Comparison of ENCODE assay signal across 8 cellular contexts in genomic region chr1:85465791-85466134, GRCh38. TPM values are rescaled to one million over a fixed set of nuclear protein-coding genes. Genes with fewer than 3 reads are reported as not detected.
DNase-seq lines count a peak whose midpoint lies in the region; ATAC-seq and TF ChIP-seq lines count a peak whose summit lies in the region.

No MANE protein-coding gene starts in this region.

- H4K91ac ChIP-seq in neuronal stem cell (ENCODE audit: low read depth, low read length, poor library complexity), result no peak overlapping the region

- no peak for TF ChIP-seq CTCF in CD8-positive, alpha-beta T cell (IDR thresholded peaks at IDR 0.05)
- no peak for TF ChIP-seq CTCF in OCI-LY3 (IDR thresholded peaks at IDR 0.05; ENCODE audit: low read depth, low read length)
- TF ChIP-seq CTCF in endothelial cell (IDR thresholded peaks at IDR 0.05; ENCODE audit: unreplicated experiment), result no peak
- TF ChIP-seq CTCF in tibial artery (IDR thresholded peaks at IDR 0.05), result no peak

- no peak for DNase-seq in CD8-positive, alpha-beta T cell
- no peak for DNase-seq in endothelial cell (ENCODE audit: low spot score)
- DNase-seq in neuronal stem cell (ENCODE audit: low spot score), result no peak
- DNase-seq in tibial artery, result no peak
- no peak for DNase-seq in NOMO-1 treated with DMSO at 0.1 percent for 48 hours (lab: John Stamatoyannopoulos, UW; ENCODE audit: unreplicated experiment)

- no peaks in the 10 kb centered on the region for H3K79me1 ChIP-seq in neuronal stem cell (ENCODE audit: low read depth, low read length)

- H3K79me2 ChIP-seq in OCI-LY3 (ENCODE audit: low read length), result no peaks in the 10 kb centered on the region

- H3K36me3 Mint-ChIP-seq in CD8-positive, alpha-beta T cell, result no peaks in the 10 kb centered on the region
- H3K36me3 Mint-ChIP-seq in endothelial cell (ENCODE audit: low read depth, unreplicated experiment), result no peaks in the 10 kb centered on the region

- H2BK5ac ChIP-seq in neuronal stem cell (ENCODE audit: low read length), result no peak overlapping the region

- H2BK12ac ChIP-seq in neuronal stem cell (ENCODE audit: low read length), result no peak overlapping the region

- WGBS in neuronal stem cell (ENCODE audit: extremely low coverage in 2 of 2, insufficient read length in 2 of 2, insufficient replicate concordance in 1 of 2), 2 donors, result no CpG with 5 or more reads among the region's 1 CpG

- H3K9ac ChIP-seq in OCI-LY3 (ENCODE audit: low read length), result peak overlapping the region; percentile 60; the same call in 1 of the 2 replicates
- H3K9ac ChIP-seq in neuronal stem cell (ENCODE audit: low read depth, low read length, poor library complexity), result no peak overlapping the region

- no peaks in the 10 kb centered on the region for H3K9me3 ChIP-seq in CD8-positive, alpha-beta T cell (ENCODE audit: low read length)
- H3K9me3 ChIP-seq in OCI-LY3 (ENCODE audit: insufficient read depth, low read length) (peaks cover 3% of the 10 kb centered on the region; the same call in 1 of the 2 replicates), neuronal stem cell (replicated peaks in 1 of 2; ENCODE audit: control insufficient read depth in 2 of 2, insufficient read depth in 1 of 2, low read depth in 1 of 2, low read length in 2 of 2) (no peaks in the 10 kb centered on the region), tibial artery (no peaks in the 10 kb centered on the region)

- H3K4me3 ChIP-seq in CD8-positive, alpha-beta T cell (ENCODE audit: low read depth, low read length), result no peak overlapping the region
- peak overlapping the region; percentile 96 for H3K4me3 ChIP-seq in OCI-LY3 (ENCODE audit: low read length)
- H3K4me3 ChIP-seq in neuronal stem cell (ENCODE audit: low read length in 2 of 2), result peak overlapping the region in 1 of 2 donors; percentile 96
- H3K4me3 ChIP-seq in tibial artery, result peak overlapping the region in 1 of 2 donors; percentile 67

- H3K4me1 Mint-ChIP-seq in CD8-positive, alpha-beta T cell (ENCODE audit: low read depth), result peaks cover 7% of the 10 kb centered on the region
- H3K4me1 Mint-ChIP-seq in endothelial cell (ENCODE audit: unreplicated experiment), result peaks cover 6% of the 10 kb centered on the region

- H3K27ac ChIP-seq in CD8-positive, alpha-beta T cell (ENCODE audit: low read depth, low read length), result no peak overlapping the region
- no peak overlapping the region for H3K27ac ChIP-seq in OCI-LY3 (ENCODE audit: low read length)
- H3K27ac ChIP-seq in neuronal stem cell (replicated peaks; ENCODE audit: low read length), result no peak overlapping the region
- peak overlapping the region in 1 of 2 donors; percentile 77 for H3K27ac ChIP-seq in tibial artery

- H2BK15ac ChIP-seq in neuronal stem cell (ENCODE audit: low read length), result no peak overlapping the region

- H2AFZ ChIP-seq in OCI-LY3 (ENCODE audit: low read depth, low read length) (peak overlapping the region; percentile 97), neuronal stem cell (ENCODE audit: low read length) (peak overlapping the region; percentile 99)

- CTCF ChIA-PET in CD8-positive, alpha-beta T cell (lab: Charles Lee), result no interaction called here

- no peak overlapping the region for H4K8ac ChIP-seq in neuronal stem cell (ENCODE audit: low read depth, low read length)

- H3K23ac ChIP-seq in neuronal stem cell (ENCODE audit: low read depth, low read length, poor library complexity), result no peak overlapping the region

- no peak overlapping the region for H3K14ac ChIP-seq in neuronal stem cell (ENCODE audit: low read length)

- no peaks in the 10 kb centered on the region for H3K9me3 Mint-ChIP-seq in CD8-positive, alpha-beta T cell
- no peaks in the 10 kb centered on the region for H3K9me3 Mint-ChIP-seq in endothelial cell (ENCODE audit: unreplicated experiment)

- H4K20me1 ChIP-seq in OCI-LY3 (ENCODE audit: insufficient read depth, low read length), result no peaks in the 10 kb centered on the region

- peak overlapping the region; percentile 56 for H3K4me3 Mint-ChIP-seq in CD8-positive, alpha-beta T cell
- H3K4me3 Mint-ChIP-seq in endothelial cell (ENCODE audit: unreplicated experiment), result peak overlapping the region; percentile 87

- H2AK5ac ChIP-seq in neuronal stem cell (ENCODE audit: low read depth, low read length), result no peak overlapping the region

- no peak overlapping the region for H3K18ac ChIP-seq in neuronal stem cell (ENCODE audit: low read length)

- no peak overlapping the region for H3K27ac Mint-ChIP-seq in CD8-positive, alpha-beta T cell
- H3K27ac Mint-ChIP-seq in endothelial cell (ENCODE audit: unreplicated experiment), result no peak overlapping the region

- peaks cover 12% of the 10 kb centered on the region for H3K27me3 ChIP-seq in CD8-positive, alpha-beta T cell (ENCODE audit: insufficient read depth, low read length)
- H3K27me3 ChIP-seq in OCI-LY3 (ENCODE audit: low read depth, low read length) (0 out of 2 replicates have a peak, but pooled peaks cover 2% of the 10 kb centered on the region), neuronal stem cell (ENCODE audit: control insufficient read depth in 3 of 3, insufficient read depth in 3 of 3, low read depth in 1 of 3, low read length in 3 of 3) (peaks cover 0 to 9% (median 0%) of the 10 kb centered on the region in 3 experiments), tibial artery (no peaks in the 10 kb centered on the region)

- POLR2A ChIA-PET in CD8-positive, alpha-beta T cell (lab: Charles Lee), result interaction anchor here (0.7 kb wide), 1 partner anchor 20 kb away, joined by 3 read pairs; no protein-coding TSS in a partner anchor

- H3K4me1 ChIP-seq in CD8-positive, alpha-beta T cell (ENCODE audit: insufficient read depth, low read length), result peaks cover 3% of the 10 kb centered on the region
- peaks cover 13% of the 10 kb centered on the region; the same call in 1 of the 2 replicates for H3K4me1 ChIP-seq in OCI-LY3 (ENCODE audit: low read length)
- peaks cover 2 to 4% of the 10 kb centered on the region in 2 donors for H3K4me1 ChIP-seq in neuronal stem cell (ENCODE audit: control insufficient read depth in 2 of 2, insufficient read depth in 1 of 2, low read depth in 1 of 2, low read length in 2 of 2)
- peaks cover 0 to 16% (median 6%) of the 10 kb centered on the region in 4 donors for H3K4me1 ChIP-seq in tibial artery

- no peak for ATAC-seq in CD8-positive, alpha-beta T cell
- ATAC-seq in GM21381 (IDR thresholded peaks at IDR 0.05; ENCODE audit: unreplicated experiment), result no peak
- ATAC-seq in GM21717 (IDR thresholded peaks at IDR 0.05; ENCODE audit: unreplicated experiment), result no peak

- no peak overlapping the region for H2BK120ac ChIP-seq in neuronal stem cell (ENCODE audit: low read depth, low read length)

- intact Hi-C loops in CD8-positive, alpha-beta T cell (cut with DNase I, micrococcal nuclease), result no loop called here
- intact Hi-C loops in tibial artery (cut with DNase I; ENCODE audit: low total_unique reads), result no loop called here

- H3K4ac ChIP-seq in neuronal stem cell (ENCODE audit: low read length), result no peak overlapping the region

- H3K4me2 ChIP-seq in OCI-LY3 (ENCODE audit: low read length) (peak overlapping the region; percentile 97), neuronal stem cell (ENCODE audit: insufficient read depth, low read length, poor library complexity, severe bottlenecking) (no peak overlapping the region)

- peaks cover 50% of the 10 kb centered on the region for H3K27me3 Mint-ChIP-seq in CD8-positive, alpha-beta T cell (ENCODE audit: low read depth)
- peaks cover 2% of the 10 kb centered on the region for H3K27me3 Mint-ChIP-seq in endothelial cell (ENCODE audit: unreplicated experiment)

- no peaks in the 10 kb centered on the region for H3K36me3 ChIP-seq in CD8-positive, alpha-beta T cell (ENCODE audit: insufficient read depth, low read length)
- H3K36me3 ChIP-seq in OCI-LY3 (replicated peaks; ENCODE audit: low read depth, low read length), result no peaks in the 10 kb centered on the region
- H3K36me3 ChIP-seq in neuronal stem cell (replicated peaks in 1 of 2; ENCODE audit: control insufficient read depth in 2 of 2, insufficient read depth in 2 of 2, low read length in 2 of 2), result no peaks in the 10 kb centered on the region
- no peaks in the 10 kb centered on the region for H3K36me3 ChIP-seq in tibial artery

RNA-seq across cellular contexts. Expression of gene DDAH1, which starts 0.8 kb away (rescaled TPM):
- not detected for total RNA-seq in CD8-positive, alpha-beta T cell
- total RNA-seq in endothelial cell (ENCODE audit: unreplicated experiment), result 10.8 TPM
- polyA plus RNA-seq in neuronal stem cell (2013, experiment 1 of 2), result 20.8 TPM
- polyA plus RNA-seq in neuronal stem cell (2013, experiment 2 of 2), result 21.4 TPM

Comparison
In these comparisons a context has a peak if more than half of its experiments do, and no peak if none do; other contexts are left out.
1. RNA of gene DDAH1, which starts 0.8 kb away (total RNA-seq): 10.8 TPM in endothelial cell (single experiment); not detected in CD8-positive, alpha-beta T cell; every median in the first group is over 10 times any median in the second.